ENCODE assay signal across 1 cellular context in the genomic region with DNA sequence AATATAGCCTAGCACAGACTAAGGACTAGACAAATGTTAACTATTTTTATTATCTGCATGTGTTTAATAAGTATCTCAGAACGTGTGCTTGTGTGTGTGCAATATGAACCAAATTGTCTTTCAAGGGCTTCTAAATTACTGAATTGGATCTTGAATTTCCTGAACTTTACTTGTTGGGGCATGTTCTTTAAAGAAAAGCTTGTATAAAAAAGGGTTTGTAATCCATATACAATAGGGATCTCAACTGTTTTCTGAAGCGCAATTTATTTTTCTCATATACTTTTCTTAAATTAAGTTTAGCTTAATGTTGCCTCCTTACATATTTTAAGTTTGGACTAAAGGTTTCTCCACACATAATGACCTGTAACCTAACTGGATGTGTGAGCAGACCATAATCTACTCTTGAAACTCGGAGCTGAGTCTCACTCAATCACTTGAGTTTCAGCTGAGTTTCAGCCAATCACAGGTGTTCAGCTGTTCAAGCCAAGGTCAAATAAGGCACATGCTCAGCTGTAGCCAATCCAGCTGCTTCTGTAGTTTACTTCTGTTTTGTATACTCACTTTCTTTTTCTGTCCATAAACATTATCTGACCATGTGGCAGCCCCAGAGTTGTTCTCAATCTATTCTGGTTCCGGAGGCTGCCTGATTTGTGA.
TF ChIP-seq lines count a peak whose summit lies in the region.

No MANE protein-coding gene starts in this region.

TF ChIP-seq in GM12878, 131 proteins besides CTCF, POLR2A, EP300 and RAD21 (continued from another document and continues in another):
- TF ChIP-seq ZNF592 (IDR thresholded peaks at IDR 0.05) (peak; percentile 68; the same call in 1 of the 2 replicates), FOXM1 (IDR thresholded peaks at IDR 0.05; ENCODE audit: low read depth, low read length) (peak; percentile 9; the same call in 1 of the 2 replicates), TCF12 (IDR thresholded peaks at IDR 0.05; ENCODE audit: low read depth, low read length) (0 out of 2 replicates have a peak, but pooled peaks have one; percentile 40), CHD1 (IDR thresholded peaks at IDR 0.05; ENCODE audit: low read depth, low read length) (no peak), BRCA1 (IDR thresholded peaks at IDR 0.05; ENCODE audit: low read depth, low read length) (no peak), MTA2 (IDR thresholded peaks at IDR 0.05; ENCODE audit: low read depth) (0 out of 2 replicates have a peak, but pooled peaks have one; percentile 8), GABPA (IDR thresholded peaks at IDR 0.05; ENCODE audit: low read depth) (0 out of 2 replicates have a peak, but pooled peaks have one; percentile 32), JUNB (IDR thresholded peaks at IDR 0.05) (0 out of 2 replicates have a peak, but pooled peaks have one; percentile 14), IRF4 (IDR thresholded peaks at IDR 0.05; ENCODE audit: low read depth, low read length) (no peak), SPI1 (IDR thresholded peaks at IDR 0.05; ENCODE audit: borderline replicate concordance, insufficient read depth, low read depth, low read length) (no peak), HDAC2 (IDR thresholded peaks at IDR 0.05) (no peak), KDM1A (IDR thresholded peaks at IDR 0.05; ENCODE audit: borderline replicate concordance) (no peak), FOS (IDR thresholded peaks at IDR 0.05; ENCODE audit: borderline replicate concordance, extremely low read depth, insufficient read length) (peak; percentile 28), TCF7 (IDR thresholded peaks at IDR 0.05; ENCODE audit: borderline replicate concordance) (no peak), NFIC (IDR thresholded peaks at IDR 0.05; ENCODE audit: low read depth, low read length) (0 out of 2 replicates have a peak, but pooled peaks have one; percentile 3), RAD51 (IDR thresholded peaks at IDR 0.05) (peak; percentile 94), ZNF687 (IDR thresholded peaks at IDR 0.05) (peak; percentile 91), RELA (IDR thresholded peaks at IDR 0.05; ENCODE audit: borderline replicate concordance, partially characterized antibody) (no peak), SRF (IDR thresholded peaks at IDR 0.05; ENCODE audit: low read depth in 2 of 2, low read length in 2 of 2) (0 out of 4 replicates have a peak, but pooled peaks of 1 of the 2 experiments have one; percentile 25), CEBPB (IDR thresholded peaks at IDR 0.05; ENCODE audit: borderline replicate concordance in 1 of 2, low read depth in 2 of 2, low read length in 2 of 2) (no peak), MYC (IDR thresholded peaks at IDR 0.05; ENCODE audit: insufficient read depth, insufficient read length, insufficient replicate concordance, low read length, severe bottlenecking) (no peak), PML (IDR thresholded peaks at IDR 0.05; ENCODE audit: low read length) (no peak), MAX (IDR thresholded peaks at IDR 0.05; ENCODE audit: low read depth, low read length) (peak; percentile 77; the same call in 1 of the 2 replicates), HSF1 (IDR thresholded peaks at IDR 0.05; ENCODE audit: low read depth, low read length) (no peak), KAT2A (conservative IDR thresholded peaks at IDR 0.05; ENCODE audit: control insufficient read depth, low read depth, low read length) (no peak), DPF2 (IDR thresholded peaks at IDR 0.05) (no peak), SP1 (IDR thresholded peaks at IDR 0.05; ENCODE audit: low read depth, low read length) (peak; percentile 15), TBL1XR1 (IDR thresholded peaks at IDR 0.05; ENCODE audit: low read depth, low read length) (no peak), IRF3 (IDR thresholded peaks at IDR 0.05) (no peak), JUND (IDR thresholded peaks at IDR 0.05; ENCODE audit: low read depth, low read length) (no peak), SMAD5 (IDR thresholded peaks at IDR 0.05; ENCODE audit: low read depth) (no peak), CHD2 (IDR thresholded peaks at IDR 0.05; ENCODE audit: borderline replicate concordance, low read depth, low read length) (no peak; the same call in 1 of the 2 replicates), NR2C1 (IDR thresholded peaks at IDR 0.05) (peak; percentile 87), BHLHE40 (IDR thresholded peaks at IDR 0.05; ENCODE audit: borderline replicate concordance in 1 of 2, low read depth in 2 of 2, low read length in 1 of 2) (peak; percentile 22 to 39; a peak in 2 of 4 replicates), ZNF24 (IDR thresholded peaks at IDR 0.05) (no peak), PKNOX1 (IDR thresholded peaks at IDR 0.05) (peak; percentile 87), IRF5 (IDR thresholded peaks at IDR 0.05; ENCODE audit: borderline replicate concordance) (no peak), POU2F2 (IDR thresholded peaks at IDR 0.05; ENCODE audit: borderline replicate concordance, low read depth, low read length) (peak; percentile 28; the same call in 1 of the 3 replicates)
- TF ChIP-seq, protein P1, sequence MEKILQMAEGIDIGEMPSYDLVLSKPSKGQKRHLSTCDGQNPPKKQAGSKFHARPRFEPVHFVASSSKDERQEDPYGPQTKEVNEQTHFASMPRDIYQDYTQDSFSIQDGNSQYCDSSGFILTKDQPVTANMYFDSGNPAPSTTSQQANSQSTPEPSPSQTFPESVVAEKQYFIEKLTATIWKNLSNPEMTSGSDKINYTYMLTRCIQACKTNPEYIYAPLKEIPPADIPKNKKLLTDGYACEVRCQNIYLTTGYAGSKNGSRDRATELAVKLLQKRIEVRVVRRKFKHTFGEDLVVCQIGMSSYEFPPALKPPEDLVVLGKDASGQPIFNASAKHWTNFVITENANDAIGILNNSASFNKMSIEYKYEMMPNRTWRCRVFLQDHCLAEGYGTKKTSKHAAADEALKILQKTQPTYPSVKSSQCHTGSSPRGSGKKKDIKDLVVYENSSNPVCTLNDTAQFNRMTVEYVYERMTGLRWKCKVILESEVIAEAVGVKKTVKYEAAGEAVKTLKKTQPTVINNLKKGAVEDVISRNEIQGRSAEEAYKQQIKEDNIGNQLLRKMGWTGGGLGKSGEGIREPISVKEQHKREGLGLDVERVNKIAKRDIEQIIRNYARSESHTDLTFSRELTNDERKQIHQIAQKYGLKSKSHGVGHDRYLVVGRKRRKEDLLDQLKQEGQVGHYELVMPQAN (conservative IDR thresholded peaks at IDR 0.05): no peak
- TF ChIP-seq, protein P2, sequence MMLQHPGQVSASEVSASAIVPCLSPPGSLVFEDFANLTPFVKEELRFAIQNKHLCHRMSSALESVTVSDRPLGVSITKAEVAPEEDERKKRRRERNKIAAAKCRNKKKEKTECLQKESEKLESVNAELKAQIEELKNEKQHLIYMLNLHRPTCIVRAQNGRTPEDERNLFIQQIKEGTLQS (IDR thresholded peaks at IDR 0.05; ENCODE audit: borderline replicate concordance, extremely low read depth, low read depth, low read length): no peak
- TF ChIP-seq, protein P3, sequence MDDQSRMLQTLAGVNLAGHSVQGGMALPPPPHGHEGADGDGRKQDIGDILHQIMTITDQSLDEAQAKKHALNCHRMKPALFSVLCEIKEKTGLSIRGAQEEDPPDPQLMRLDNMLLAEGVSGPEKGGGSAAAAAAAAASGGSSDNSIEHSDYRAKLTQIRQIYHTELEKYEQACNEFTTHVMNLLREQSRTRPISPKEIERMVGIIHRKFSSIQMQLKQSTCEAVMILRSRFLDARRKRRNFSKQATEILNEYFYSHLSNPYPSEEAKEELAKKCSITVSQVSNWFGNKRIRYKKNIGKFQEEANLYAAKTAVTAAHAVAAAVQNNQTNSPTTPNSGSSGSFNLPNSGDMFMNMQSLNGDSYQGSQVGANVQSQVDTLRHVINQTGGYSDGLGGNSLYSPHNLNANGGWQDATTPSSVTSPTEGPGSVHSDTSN (IDR thresholded peaks at IDR 0.05; ENCODE audit: insufficient replicate concordance, low read depth, low read length): peak; percentile 53
